9 cellular contexts compared by ENCODE assay signal in the genomic region with DNA sequence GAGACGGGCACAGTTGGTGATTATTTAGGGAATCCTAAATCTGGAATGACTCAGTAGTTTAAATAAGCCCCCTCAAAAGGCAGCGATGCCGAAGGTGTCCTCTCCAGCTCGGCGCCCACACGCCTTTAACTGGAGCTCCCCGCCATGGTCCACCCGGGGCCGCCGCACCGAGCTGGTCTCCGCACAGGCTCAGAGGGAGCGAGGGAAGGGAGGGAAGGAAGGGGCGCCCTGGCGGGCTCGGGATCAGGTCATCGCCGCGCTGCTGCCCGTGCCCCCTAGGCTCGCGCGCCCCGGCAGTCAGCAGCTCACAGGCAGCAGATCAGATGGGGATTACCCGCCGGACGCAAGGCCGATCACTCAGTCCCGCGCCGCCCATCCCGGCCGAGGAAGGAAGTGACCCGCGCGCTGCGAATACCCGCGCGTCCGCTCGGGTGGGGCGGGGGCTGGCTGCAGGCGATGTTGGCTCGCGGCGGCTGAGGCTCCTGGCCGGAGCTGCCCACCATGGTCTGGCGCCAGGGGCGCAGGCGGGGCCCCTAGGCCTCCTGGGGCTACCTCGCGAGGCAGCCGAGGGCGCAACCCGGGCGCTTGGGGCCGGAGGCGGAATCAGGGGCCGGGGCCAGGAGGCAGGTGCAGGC.
DNase-seq lines count a peak whose midpoint lies in the region; ATAC-seq and FAIRE-seq lines count a peak whose summit lies in the region.
"Had no signal": no experiment of that assay in that cellular context is flagged by ENCODE, and none has a peak within 500 bp of the region (broad histone marks: within the 10 kb centered on the region; RNA-seq: fewer than 3 reads in every experiment).

No MANE protein-coding gene starts in this region.

- peak overlapping the region; percentile 78 for H3K4me3 ChIP-seq in iPS-18c (ENCODE audit: insufficient read depth, low read depth, low read length)

- peaks cover 11% of the 10 kb centered on the region for H3K4me1 Mint-ChIP-seq in stimulated activated naive CD8-positive, alpha-beta T cell treated with anti-CD3 and anti-CD28 coated beads, Interleukin-15, amount 100 ng/mL, for 72 hours

- H3K27ac Mint-ChIP-seq in stimulated activated naive CD8-positive, alpha-beta T cell treated with anti-CD3 and anti-CD28 coated beads, Interleukin-15, amount 100 ng/mL, for 72 hours: no peak overlapping the region

- no peaks in the 10 kb centered on the region for H3K9me3 Mint-ChIP-seq in stimulated activated naive CD8-positive, alpha-beta T cell treated with anti-CD3 and anti-CD28 coated beads, Interleukin-15, amount 100 ng/mL, for 72 hours

- H3K4me3 Mint-ChIP-seq in stimulated activated naive CD8-positive, alpha-beta T cell treated with anti-CD3 and anti-CD28 coated beads, Interleukin-15, amount 100 ng/mL, for 72 hours: peak overlapping the region in 1 of 2 donors; percentile 39

- peak; percentile 5 for DNase-seq in GM18507 (ENCODE audit: extremely low spot score, insufficient read length, low read depth)
- peak; percentile 79 for DNase-seq in astrocyte of the hippocampus (ENCODE audit: low read depth, low spot score)
- DNase-seq in stimulated activated naive CD8-positive, alpha-beta T cell treated with anti-CD3 and anti-CD28 coated beads, Interleukin-15, amount 100 ng/mL, for 72 hours: no peak
- DNase-seq in stimulated activated CD4-positive, alpha-beta T cell treated with anti-CD3 and anti-CD28 coated beads, Interleukin-4, amount 100 ng/mL, for 24 hours: no peak
- DNase-seq in NCI-H1436 (lab: John Stamatoyannopoulos, UW): no peak

- ATAC-seq in HG03175 (IDR thresholded peaks at IDR 0.05; ENCODE audit: unreplicated experiment) (peak; percentile 46), GM19328 (IDR thresholded peaks at IDR 0.05; ENCODE audit: unreplicated experiment) (no peak)
- peak; percentile 44 for ATAC-seq in stimulated activated naive CD8-positive, alpha-beta T cell treated with anti-CD3 and anti-CD28 coated beads, Interleukin-15, amount 100 ng/mL, for 72 hours
- ATAC-seq: left colon had no signal

- H3K27me3 Mint-ChIP-seq in stimulated activated naive CD8-positive, alpha-beta T cell treated with anti-CD3 and anti-CD28 coated beads, Interleukin-15, amount 100 ng/mL, for 72 hours: peaks cover 64% of the 10 kb centered on the region

- no peaks in the 10 kb centered on the region for H3K9me3 ChIP-seq in iPS-18c (ENCODE audit: control insufficient read depth, insufficient read depth, low read length)

- no peak for FAIRE-seq in GM18507 (lab: Jason Lieb, UNC)

Comparison
In these comparisons a context has a peak if more than half of its experiments do, and no peak if none do; other contexts are left out.
1. DNase-seq: peak in GM18507 (single experiment) and astrocyte of the hippocampus (single experiment); none in stimulated activated naive CD8-positive, alpha-beta T cell treated with anti-CD3 and anti-CD28 coated beads, Interleukin-15, amount 100 ng/mL, for 72 hours (0 of 2), stimulated activated CD4-positive, alpha-beta T cell treated with anti-CD3 and anti-CD28 coated beads, Interleukin-4, amount 100 ng/mL, for 24 hours (single experiment) and NCI-H1436 (single experiment).